In genomic region chr18:59823611-59824195, GRCh38 we compare ENCODE assay signal across 7 cellular contexts.
A peak's percentile ranks its signal among the peaks of the same experiment; 100 is the strongest.
DNase-seq lines count a peak whose midpoint lies in the region; ATAC-seq, FAIRE-seq and TF ChIP-seq lines count a peak whose summit lies in the region.

No MANE protein-coding gene starts in this region.

- H3K9me2 ChIP-seq in Karpas-422 (replicated peaks; ENCODE audit: insufficient read depth, low read length) = no peaks in the 10 kb centered on the region

- peak; percentile 77 for ATAC-seq in GM21619 (IDR thresholded peaks at IDR 0.05; ENCODE audit: unreplicated experiment)

- H3K27me3 ChIP-seq in Karpas-422 (ENCODE audit: low read length) (no peaks in the 10 kb centered on the region), bronchial epithelial cell (ENCODE audit: control insufficient read depth, insufficient read depth, low read length) (no peaks in the 10 kb centered on the region), kidney epithelial cell (ENCODE audit: control insufficient read depth, insufficient read depth, low read length) (no peaks in the 10 kb centered on the region)

- H2AFZ ChIP-seq in Karpas-422 (ENCODE audit: low read length) = no peak overlapping the region

- peak; percentile 87 for TF ChIP-seq CTCF in bronchial epithelial cell (IDR thresholded peaks at IDR 0.05; ENCODE audit: insufficient read depth, low read length, severe bottlenecking)
- TF ChIP-seq CTCF in kidney epithelial cell (IDR thresholded peaks at IDR 0.05; ENCODE audit: insufficient read depth, low read length, poor library complexity, severe bottlenecking) = peak; percentile 84

- H4K20me1 ChIP-seq in Karpas-422 (ENCODE audit: insufficient read depth, low read depth, low read length) = no peaks in the 10 kb centered on the region

- no peaks in the 10 kb centered on the region for H3K79me2 ChIP-seq in Karpas-422 (ENCODE audit: low read length)

- peak; percentile 74 for DNase-seq in ELF-1 (ENCODE audit: low read depth, low spot score)
- peak; percentile 85 for DNase-seq in Karpas-422
- peak; percentile 64 for DNase-seq in RCC 7860 (ENCODE audit: low spot score)
- DNase-seq in bronchial epithelial cell (ENCODE audit: low read depth) = peak; percentile 63
- peak; percentile 29 for DNase-seq in kidney epithelial cell (ENCODE audit: low read depth)
- peak; percentile 7 for DNase-seq in stimulated activated CD8-positive, alpha-beta memory T cell treated with anti-CD3 and anti-CD28 coated beads, Interleukin-4, amount 100 ng/mL, for 24 hours (ENCODE audit: low read depth)

- no peaks in the 10 kb centered on the region for H3K4me1 ChIP-seq in Karpas-422 (ENCODE audit: low read length)

- H3K9me3 ChIP-seq in Karpas-422 (ENCODE audit: low read length) = no peaks in the 10 kb centered on the region

- no peak overlapping the region for H3K4me2 ChIP-seq in Karpas-422 (ENCODE audit: low read depth, low read length, poor library complexity, severe bottlenecking)

- FAIRE-seq in RCC 7860 (lab: Jason Lieb, UNC) = peak; percentile 65
- FAIRE-seq in bronchial epithelial cell (lab: Jason Lieb, UNC) = peak; percentile 18

- no peak overlapping the region for H3K9ac ChIP-seq in Karpas-422 (ENCODE audit: low read length)

- H3K36me3 ChIP-seq in Karpas-422 (ENCODE audit: insufficient read depth, low read length) = no peaks in the 10 kb centered on the region
- H3K36me3 ChIP-seq in bronchial epithelial cell (ENCODE audit: control insufficient read depth, insufficient read depth, low read length) = no peaks in the 10 kb centered on the region
- no peaks in the 10 kb centered on the region for H3K36me3 ChIP-seq in kidney epithelial cell (ENCODE audit: control insufficient read depth, insufficient read depth, low read length)

- no peak overlapping the region for H3K27ac ChIP-seq in Karpas-422 (ENCODE audit: low read length)

- H3K4me3 ChIP-seq in Karpas-422 (ENCODE audit: low read length) (no peak overlapping the region), bronchial epithelial cell (ENCODE audit: low read depth, low read length) (no peak overlapping the region), kidney epithelial cell (ENCODE audit: low read depth, low read length) (no peak overlapping the region)

Comparison
In these comparisons a context has a peak if more than half of its experiments do, and no peak if none do; other contexts are left out.
1. DNase-seq: peak in every context shown above with its lines; median percentile 85 in Karpas-422; 74 in ELF-1; 64 in RCC 7860; 63 in bronchial epithelial cell; 29 in kidney epithelial cell; 7 in stimulated activated CD8-positive, alpha-beta memory T cell treated with anti-CD3 and anti-CD28 coated beads, Interleukin-4, amount 100 ng/mL, for 24 hours.